1 cellular context compared by ENCODE assay signal in genomic region chr1:8018492-8019228, GRCh38.
TF ChIP-seq lines count a peak whose summit lies in the region.

No MANE protein-coding gene starts in this region.

TF ChIP-seq in HepG2, 621 proteins besides CTCF, POLR2A, EP300 and RAD21 (continued from another document):
- TF ChIP-seq, protein P1, sequence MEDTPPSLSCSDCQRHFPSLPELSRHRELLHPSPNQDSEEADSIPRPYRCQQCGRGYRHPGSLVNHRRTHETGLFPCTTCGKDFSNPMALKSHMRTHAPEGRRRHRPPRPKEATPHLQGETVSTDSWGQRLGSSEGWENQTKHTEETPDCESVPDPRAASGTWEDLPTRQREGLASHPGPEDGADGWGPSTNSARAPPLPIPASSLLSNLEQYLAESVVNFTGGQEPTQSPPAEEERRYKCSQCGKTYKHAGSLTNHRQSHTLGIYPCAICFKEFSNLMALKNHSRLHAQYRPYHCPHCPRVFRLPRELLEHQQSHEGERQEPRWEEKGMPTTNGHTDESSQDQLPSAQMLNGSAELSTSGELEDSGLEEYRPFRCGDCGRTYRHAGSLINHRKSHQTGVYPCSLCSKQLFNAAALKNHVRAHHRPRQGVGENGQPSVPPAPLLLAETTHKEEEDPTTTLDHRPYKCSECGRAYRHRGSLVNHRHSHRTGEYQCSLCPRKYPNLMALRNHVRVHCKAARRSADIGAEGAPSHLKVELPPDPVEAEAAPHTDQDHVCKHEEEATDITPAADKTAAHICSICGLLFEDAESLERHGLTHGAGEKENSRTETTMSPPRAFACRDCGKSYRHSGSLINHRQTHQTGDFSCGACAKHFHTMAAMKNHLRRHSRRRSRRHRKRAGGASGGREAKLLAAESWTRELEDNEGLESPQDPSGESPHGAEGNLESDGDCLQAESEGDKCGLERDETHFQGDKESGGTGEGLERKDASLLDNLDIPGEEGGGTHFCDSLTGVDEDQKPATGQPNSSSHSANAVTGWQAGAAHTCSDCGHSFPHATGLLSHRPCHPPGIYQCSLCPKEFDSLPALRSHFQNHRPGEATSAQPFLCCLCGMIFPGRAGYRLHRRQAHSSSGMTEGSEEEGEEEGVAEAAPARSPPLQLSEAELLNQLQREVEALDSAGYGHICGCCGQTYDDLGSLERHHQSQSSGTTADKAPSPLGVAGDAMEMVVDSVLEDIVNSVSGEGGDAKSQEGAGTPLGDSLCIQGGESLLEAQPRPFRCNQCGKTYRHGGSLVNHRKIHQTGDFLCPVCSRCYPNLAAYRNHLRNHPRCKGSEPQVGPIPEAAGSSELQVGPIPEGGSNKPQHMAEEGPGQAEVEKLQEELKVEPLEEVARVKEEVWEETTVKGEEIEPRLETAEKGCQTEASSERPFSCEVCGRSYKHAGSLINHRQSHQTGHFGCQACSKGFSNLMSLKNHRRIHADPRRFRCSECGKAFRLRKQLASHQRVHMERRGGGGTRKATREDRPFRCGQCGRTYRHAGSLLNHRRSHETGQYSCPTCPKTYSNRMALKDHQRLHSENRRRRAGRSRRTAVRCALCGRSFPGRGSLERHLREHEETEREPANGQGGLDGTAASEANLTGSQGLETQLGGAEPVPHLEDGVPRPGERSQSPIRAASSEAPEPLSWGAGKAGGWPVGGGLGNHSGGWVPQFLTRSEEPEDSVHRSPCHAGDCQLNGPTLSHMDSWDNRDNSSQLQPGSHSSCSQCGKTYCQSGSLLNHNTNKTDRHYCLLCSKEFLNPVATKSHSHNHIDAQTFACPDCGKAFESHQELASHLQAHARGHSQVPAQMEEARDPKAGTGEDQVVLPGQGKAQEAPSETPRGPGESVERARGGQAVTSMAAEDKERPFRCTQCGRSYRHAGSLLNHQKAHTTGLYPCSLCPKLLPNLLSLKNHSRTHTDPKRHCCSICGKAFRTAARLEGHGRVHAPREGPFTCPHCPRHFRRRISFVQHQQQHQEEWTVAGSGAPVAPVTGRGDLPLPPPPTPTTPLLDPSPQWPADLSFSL (CRISPR knock-in tag; IDR thresholded peaks at IDR 0.05): no peak
- TF ChIP-seq U2AF1 (optimal IDR thresholded peaks at IDR 0.05; ENCODE audit: low read depth, low read length): no peak
- no peak for TF ChIP-seq CBFB (CRISPR knock-in tag; IDR thresholded peaks at IDR 0.05)
- no peak for TF ChIP-seq TFDP1 (CRISPR knock-in tag; IDR thresholded peaks at IDR 0.05; ENCODE audit: borderline replicate concordance)
- TF ChIP-seq ZNF468 (CRISPR knock-in tag; IDR thresholded peaks at IDR 0.05): no peak
- no peak for TF ChIP-seq ZNF841 (CRISPR knock-in tag; IDR thresholded peaks at IDR 0.05; ENCODE audit: borderline replicate concordance)
- TF ChIP-seq DNMT3B (CRISPR knock-in tag; conservative IDR thresholded peaks at IDR 0.05): 0 out of 2 replicates have a peak, but pooled peaks have one; percentile 16
- no peak for TF ChIP-seq REL (CRISPR knock-in tag; conservative IDR thresholded peaks at IDR 0.05)
- no peak for TF ChIP-seq HMGXB3 (CRISPR knock-in tag; IDR thresholded peaks at IDR 0.05; ENCODE audit: borderline replicate concordance)
- TF ChIP-seq PAF1 (CRISPR knock-in tag; IDR thresholded peaks at IDR 0.05): peak; percentile 83
- TF ChIP-seq ZFYVE20 (CRISPR knock-in tag; IDR thresholded peaks at IDR 0.05; ENCODE audit: borderline replicate concordance, low read depth): no peak
- no peak for TF ChIP-seq KDM3A (CRISPR knock-in tag; IDR thresholded peaks at IDR 0.05; ENCODE audit: low read depth)
- no peak for TF ChIP-seq ZNF629 (CRISPR knock-in tag; conservative IDR thresholded peaks at IDR 0.05)
- 0 out of 2 replicates have a peak, but pooled peaks have one; percentile 19 for TF ChIP-seq GATA4 (IDR thresholded peaks at IDR 0.05; ENCODE audit: borderline replicate concordance, low read depth)
- no peak for TF ChIP-seq ATM (IDR thresholded peaks at IDR 0.05; ENCODE audit: borderline replicate concordance)
- 0 out of 2 replicates have a peak, but pooled peaks have one; percentile 14 for TF ChIP-seq ZGPAT (CRISPR knock-in tag; IDR thresholded peaks at IDR 0.05)
